23 cellular contexts compared by ENCODE assay signal in genomic region chr15:65914371-65914770, GRCh38. TPM values are rescaled to one million over a fixed set of nuclear protein-coding genes. Genes with fewer than 3 reads are reported as not detected.
A peak's percentile ranks its signal among the peaks of the same experiment; 100 is the strongest.
DNase-seq lines count a peak whose midpoint lies in the region; ATAC-seq and TF ChIP-seq lines count a peak whose summit lies in the region.
"Had no signal": no experiment of that assay in that cellular context is flagged by ENCODE, and none has a peak within 500 bp of the region (broad histone marks: within the 10 kb centered on the region; RNA-seq: fewer than 3 reads in every experiment).

No MANE protein-coding gene starts in this region.

- TF ChIP-seq CTCF in OCI-LY1 (IDR thresholded peaks at IDR 0.05; ENCODE audit: low read length) (no peak), coronary artery (IDR thresholded peaks at IDR 0.05) (no peak)

- ATAC-seq in naive B cell (ENCODE audit: low read depth in 2 of 2), result no peak
- no peak for ATAC-seq in GM19397 (IDR thresholded peaks at IDR 0.05; ENCODE audit: unreplicated experiment)
- ATAC-seq in GM18868 (IDR thresholded peaks at IDR 0.05; ENCODE audit: unreplicated experiment), result no peak
- no peak for ATAC-seq in GM18505 (IDR thresholded peaks at IDR 0.05; ENCODE audit: unreplicated experiment)
- ATAC-seq: GM23338 had no signal

- no peaks in the 10 kb centered on the region for H3K36me3 ChIP-seq in GM23248 (ENCODE audit: low read depth)
- H3K36me3 ChIP-seq in OCI-LY1 (ENCODE audit: insufficient read depth, low read length), result peaks cover 53% of the 10 kb centered on the region
- H3K36me3 ChIP-seq: HAP-1 had no signal

- H3K4me1 Mint-ChIP-seq in naive B cell, result peaks cover 43 to 54% (median 49%) of the 10 kb centered on the region in 3 donors

- peaks cover 3% of the 10 kb centered on the region for H3K4me1 ChIP-seq in GM23248 (ENCODE audit: insufficient read depth)
- peaks cover 35% of the 10 kb centered on the region for H3K4me1 ChIP-seq in OCI-LY1 (ENCODE audit: insufficient read depth, low read length, severe bottlenecking)
- H3K4me1 ChIP-seq: HAP-1 had no signal

- H3K27ac Mint-ChIP-seq in naive B cell, result peak overlapping the region in 4 of 6 donors; percentile 74 to 91 (median 89)
- H3K27ac Mint-ChIP-seq: GM23338, HFFc6 had no signal

- 38 to 45% methylated on average over 4 of the region's 4 CpGs for WGBS in GM23248 (ENCODE audit: low coverage in 1 of 2, low lambda C conversion rate in 2 of 2, missing lambda C conversion rate in 2 of 2), 2 experiments

- H3K27me3 Mint-ChIP-seq in naive B cell, result no peaks in the 10 kb centered on the region
- H3K27me3 Mint-ChIP-seq: CD4-positive, alpha-beta memory T cell had no signal

- H3K9me3 Mint-ChIP-seq in naive B cell, result no peaks in the 10 kb centered on the region
- H3K9me3 Mint-ChIP-seq: CD4-positive, alpha-beta memory T cell; GM23338; HFFc6 had no signal

- no peaks in the 10 kb centered on the region for H3K9me2 ChIP-seq in GM23248 (ENCODE audit: insufficient read depth)
- H3K9me2 ChIP-seq in OCI-LY1 (ENCODE audit: low read depth, low read length), result no peaks in the 10 kb centered on the region

- H3K36me3 Mint-ChIP-seq in naive B cell, result no peaks in the 10 kb centered on the region

- H3K4me2 ChIP-seq in GM23248 (ENCODE audit: unreplicated experiment) (no peak overlapping the region), OCI-LY1 (ENCODE audit: low read length) (no peak overlapping the region)
- H3K4me2 ChIP-seq: GM23338 had no signal

- H2AFZ ChIP-seq in GM23248 (no peak overlapping the region), OCI-LY1 (ENCODE audit: low read length) (no peak overlapping the region)
- H2AFZ ChIP-seq: GM23338 had no signal

- H3K9ac ChIP-seq in GM23248, result no peak overlapping the region
- H3K9ac ChIP-seq in OCI-LY1 (ENCODE audit: low read length), result no peak overlapping the region; the same call in 1 of the 2 replicates

- no peaks in the 10 kb centered on the region; the same call in 1 of the 2 replicates for H3F3A ChIP-seq in GM23248 (ENCODE audit: insufficient read depth)
- H3F3A ChIP-seq in OCI-LY1 (ENCODE audit: insufficient read depth, low read length), result no peaks in the 10 kb centered on the region

- TF ChIP-seq POLR2A in GM18505 (IDR thresholded peaks at IDR 0.05; ENCODE audit: borderline replicate concordance, extremely low read depth, insufficient read depth, insufficient read length), result no peak

- peak overlapping the region in 1 of 8 donors; percentile 61 for H3K4me3 Mint-ChIP-seq in naive B cell
- H3K4me3 Mint-ChIP-seq: CD4-positive, alpha-beta memory T cell; GM23338; HFFc6 had no signal

- no peak overlapping the region for H3K27ac ChIP-seq in GM23248
- peak overlapping the region; percentile 76 for H3K27ac ChIP-seq in OCI-LY1 (ENCODE audit: low read depth, low read length, poor library complexity, severe bottlenecking)
- H3K27ac ChIP-seq in coronary artery, result no peak overlapping the region

- DNase-seq in GM23248 (peak; percentile 8), coronary artery (ENCODE audit: low spot score) (peak; percentile 43), naive B cell (no peak), hepatic stellate cell (ENCODE audit: low spot score) (no peak)
- DNase-seq: CD4-positive, alpha-beta memory T cell; DMS 273 treated with DMSO at 0.1 percent for 48 hours; DMS79; GF-D8; HFFc6; KG1; MM.1S; NCI-H1048; NCI-H1417; NCI-H1694; NCI-H2029 treated with DMSO at 0.1 percent for 48 hours; NCI-H446 treated with DMSO at 0.1 percent for 48 hours; SHP77 had no signal

- in situ Hi-C loops in GM23248 (cut with MboI), result no loop called here

- H3K9me3 ChIP-seq in GM23248 (ENCODE audit: low read depth) (no peaks in the 10 kb centered on the region), OCI-LY1 (ENCODE audit: low read length) (no peaks in the 10 kb centered on the region)
- H3K9me3 ChIP-seq: HAP-1 had no signal

- H3K4me3 ChIP-seq in GM23248, result no peak overlapping the region
- H3K4me3 ChIP-seq in OCI-LY1 (ENCODE audit: low read depth, low read length, poor library complexity, severe bottlenecking), result no peak overlapping the region
- no peak overlapping the region for H3K4me3 ChIP-seq in coronary artery
- H3K4me3 ChIP-seq: GM23338, HAP-1 had no signal

- H3K27me3 ChIP-seq in GM23248 (replicated peaks; ENCODE audit: insufficient read depth), result no peaks in the 10 kb centered on the region
- H3K27me3 ChIP-seq in OCI-LY1 (ENCODE audit: insufficient read depth, low read length), result no peaks in the 10 kb centered on the region

- no peaks in the 10 kb centered on the region for H4K20me1 ChIP-seq in GM23248 (ENCODE audit: insufficient read depth)
- no peaks in the 10 kb centered on the region for H4K20me1 ChIP-seq in OCI-LY1 (ENCODE audit: insufficient read depth, low read length)

- H3K79me2 ChIP-seq in GM23248 (ENCODE audit: insufficient read depth) (no peaks in the 10 kb centered on the region), OCI-LY1 (ENCODE audit: insufficient read depth, low read length) (no peaks in the 10 kb centered on the region)

RNA-seq across cellular contexts. Expression of gene RAB11A, which starts 45.1 kb away (rescaled TPM):
- total RNA-seq in GM23248 (2014; rRNA removed; shearing (Covaris generic)), result 148 and 171 TPM in 2 replicates
- polyA plus RNA-seq in GM23248 (2016; fragmentation: Nextera tagmentation; extraction: Ambion mirVana) (258 and 262 TPM in 2 replicates), naive B cell (ENCODE audit: low read depth in 6 of 6) (100 to 1,000 TPM; 204 to 294 (median 234) TPM)

Comparison
In these comparisons a context has a peak if more than half of its experiments do, and no peak if none do; other contexts are left out.
1. DNase-seq: peak in GM23248 (single experiment) and coronary artery (single experiment); none in naive B cell (single experiment) and hepatic stellate cell (single experiment).